ENCODE assay signal across 18 cellular contexts in genomic region chr11:102223859-102224258, GRCh38.
DNase-seq lines count a peak whose midpoint lies in the region; TF ChIP-seq lines count a peak whose summit lies in the region.
"Had no signal": no experiment of that assay in that cellular context is flagged by ENCODE, and none has a peak within 500 bp of the region (broad histone marks: within the 10 kb centered on the region; RNA-seq: fewer than 3 reads in every experiment).

No MANE protein-coding gene starts in this region.

- H3K27me3 ChIP-seq in subcutaneous abdominal adipose tissue (ENCODE audit: control insufficient read depth in 5 of 5, insufficient read depth in 4 of 5, low read length in 5 of 5) (no peaks in the 10 kb centered on the region), tibial artery (no peaks in the 10 kb centered on the region)
- no peaks in the 10 kb centered on the region for H3K27me3 ChIP-seq in CD8-positive, alpha-beta memory T cell (ENCODE audit: insufficient read depth, low read length, poor library complexity, severe bottlenecking)
- H3K27me3 ChIP-seq: left lung had no signal

- TF ChIP-seq CTCF in tibial artery (IDR thresholded peaks at IDR 0.05) = no peak

- peaks cover 10 to 36% (median 19%) of the 10 kb centered on the region in 5 donors for H3K36me3 ChIP-seq in subcutaneous abdominal adipose tissue (ENCODE audit: control insufficient read depth in 5 of 5, insufficient read depth in 5 of 5, low read length in 5 of 5)
- H3K36me3 ChIP-seq in CD8-positive, alpha-beta memory T cell (ENCODE audit: insufficient read depth, low read length) = no peaks in the 10 kb centered on the region
- peaks cover 5 to 25% (median 20%) of the 10 kb centered on the region in 3 donors for H3K36me3 ChIP-seq in tibial artery

- CTCF ChIA-PET in CD8-positive, alpha-beta memory T cell (lab: Charles Lee) = no interaction called here

- H3K4me1 ChIP-seq in subcutaneous abdominal adipose tissue (ENCODE audit: control insufficient read depth in 5 of 5, insufficient read depth in 5 of 5, low read length in 5 of 5) (peaks cover 2 to 30% (median 11%) of the 10 kb centered on the region in 5 donors), tibial artery (peaks cover 0 to 47% (median 15%) of the 10 kb centered on the region in 4 donors)
- no peaks in the 10 kb centered on the region for H3K4me1 ChIP-seq in CD8-positive, alpha-beta memory T cell (ENCODE audit: insufficient read depth, low read length)

- no peaks in the 10 kb centered on the region for H3K36me3 Mint-ChIP-seq in CD8-positive, alpha-beta memory T cell
- H3K36me3 Mint-ChIP-seq: CD4-positive, CD25-positive, alpha-beta regulatory T cell had no signal

- no peaks in the 10 kb centered on the region for H3K4me1 Mint-ChIP-seq in CD8-positive, alpha-beta memory T cell
- H3K4me1 Mint-ChIP-seq: CD4-positive, CD25-positive, alpha-beta regulatory T cell had no signal

- peaks cover 0 to 16% of the 10 kb centered on the region in 2 donors for H3K27me3 Mint-ChIP-seq in CD8-positive, alpha-beta memory T cell

- no peaks in the 10 kb centered on the region for H3K9me3 Mint-ChIP-seq in CD8-positive, alpha-beta memory T cell

- H3K9me3 ChIP-seq in subcutaneous abdominal adipose tissue (ENCODE audit: control insufficient read depth in 5 of 5, low read length in 5 of 5) = no peaks in the 10 kb centered on the region
- H3K9me3 ChIP-seq in CD8-positive, alpha-beta memory T cell (ENCODE audit: low read length) = no peaks in the 10 kb centered on the region
- H3K9me3 ChIP-seq in tibial artery = no peaks in the 10 kb centered on the region
- H3K9me3 ChIP-seq: left lung had no signal

- peak overlapping the region in 2 of 5 donors; percentile 33 to 43 for H3K9ac ChIP-seq in subcutaneous abdominal adipose tissue (ENCODE audit: low read length in 5 of 5)

- DNase-seq in NOMO-1 treated with DMSO at 0.1 percent for 48 hours (lab: John Stamatoyannopoulos, UW; ENCODE audit: unreplicated experiment) = peak; percentile 25
- DNase-seq in NOMO-1 treated with dmso at 0.1 percent for 144 hours (lab: John Stamatoyannopoulos, UW; ENCODE audit: unreplicated experiment) = no peak
- peak; percentile 93 for DNase-seq in amniotic epithelial cell (ENCODE audit: low read depth)
- DNase-seq in fibroblast of the conjunctiva (ENCODE audit: low read depth) = peak; percentile 23
- DNase-seq in CD8-positive, alpha-beta memory T cell = no peak
- DNase-seq in mucosa of gallbladder (ENCODE audit: low spot score) = no peak
- DNase-seq in tibial artery = no peak
- DNase-seq: 8988T; activated CD4-positive, alpha-beta T cell treated with anti-CD3 and anti-CD28 coated beads for 1 hour; activated naive CD4-positive, alpha-beta T cell treated with anti-CD3 and anti-CD28 coated beads, Interleukin-2, amount 50 U/mL, for 16 hours; CD4-positive, CD25-positive, alpha-beta regulatory T cell; central memory CD4-positive, alpha-beta T cell; left lung; NCI-H1694; NCI-H526; stimulated activated CD4-positive, alpha-beta T cell treated with anti-CD3 and anti-CD28 coated beads, Interleukin-15, amount 100 ng/mL, for 24 hours; T-helper 2 cell had no signal

- no peak overlapping the region for H3K27ac Mint-ChIP-seq in CD8-positive, alpha-beta memory T cell
- H3K27ac Mint-ChIP-seq: CD4-positive, CD25-positive, alpha-beta regulatory T cell had no signal

- peak overlapping the region; percentile 61 for H3K27ac ChIP-seq in subcutaneous abdominal adipose tissue (ENCODE audit: low read depth, low read length)
- no peak overlapping the region for H3K27ac ChIP-seq in CD8-positive, alpha-beta memory T cell (ENCODE audit: low read depth, low read length)
- H3K27ac ChIP-seq in tibial artery = no peak overlapping the region
- H3K27ac ChIP-seq: left lung had no signal

- no peak overlapping the region for H3K4me3 Mint-ChIP-seq in CD8-positive, alpha-beta memory T cell
- H3K4me3 Mint-ChIP-seq: CD4-positive, CD25-positive, alpha-beta regulatory T cell had no signal

- POLR2A ChIA-PET in CD8-positive, alpha-beta memory T cell (lab: Charles Lee) = no interaction called here

- H3K4me3 ChIP-seq in subcutaneous abdominal adipose tissue (ENCODE audit: low read depth in 1 of 5, low read length in 5 of 5) (no peak overlapping the region), tibial artery (no peak overlapping the region)
- no peak overlapping the region for H3K4me3 ChIP-seq in CD8-positive, alpha-beta memory T cell (ENCODE audit: low read length)
- H3K4me3 ChIP-seq: left lung had no signal

- intact Hi-C loops in tibial artery (cut with DNase I; ENCODE audit: low total_unique reads) = loop anchor here (10.0 kb wide), 1 partner anchor 119 kb away; no protein-coding TSS in a partner anchor

Comparison
In these comparisons a context has a peak if more than half of its experiments do, and no peak if none do; other contexts are left out.
1. DNase-seq: peak in NOMO-1 treated with DMSO at 0.1 percent for 48 hours (single experiment), amniotic epithelial cell (single experiment) and fibroblast of the conjunctiva (single experiment); none in NOMO-1 treated with dmso at 0.1 percent for 144 hours (single experiment), CD8-positive, alpha-beta memory T cell (0 of 5), mucosa of gallbladder (single experiment) and tibial artery (0 of 2).